24 cellular contexts compared by ENCODE assay signal in genomic region chr11:95455228-95455627, GRCh38.
DNase-seq lines count a peak whose midpoint lies in the region; ATAC-seq and TF ChIP-seq lines count a peak whose summit lies in the region.
"Had no signal": no experiment of that assay in that cellular context is flagged by ENCODE, and none has a peak within 500 bp of the region (broad histone marks: within the 10 kb centered on the region; RNA-seq: fewer than 3 reads in every experiment).

No MANE protein-coding gene starts in this region.

- H3K27ac ChIP-seq in testis = no peak overlapping the region
- H3K27ac ChIP-seq: BLaER1, esophagus muscularis mucosa, upper lobe of right lung had no signal

- no peak for TF ChIP-seq POLR2A in testis (IDR thresholded peaks at IDR 0.05)

- H3K4me3 ChIP-seq in GM12865 (ENCODE audit: low read depth, low read length) (no peak overlapping the region), testis (no peak overlapping the region)
- H3K4me3 ChIP-seq: BLaER1, esophagus muscularis mucosa, skin epidermis, upper lobe of right lung had no signal

- no peaks in the 10 kb centered on the region for H3K36me3 ChIP-seq in testis (ENCODE audit: low read depth, missing control alignments)
- H3K36me3 ChIP-seq: BLaER1, esophagus muscularis mucosa, upper lobe of right lung had no signal

- H3K27me3 ChIP-seq in testis = no peaks in the 10 kb centered on the region
- H3K27me3 ChIP-seq: BLaER1, esophagus muscularis mucosa, upper lobe of right lung had no signal

- intact Hi-C loops in testis (cut with DNase I; ENCODE audit: low total_unique reads) = no loop called here

- no peaks in the 10 kb centered on the region for H3K9me3 ChIP-seq in testis
- H3K9me3 ChIP-seq: BLaER1, esophagus muscularis mucosa, SK-N-SH, upper lobe of right lung had no signal

- H3K4me1 ChIP-seq in testis = peaks cover 5% of the 10 kb centered on the region
- H3K4me1 ChIP-seq: BLaER1 had no signal

- DNase-seq in GM12865 (ENCODE audit: low read depth) (peak; percentile 8), HCEC 1CT (no peak), NCI-H526 (lab: John Stamatoyannopoulos, UW) (no peak), testis (no peak)
- DNase-seq: activated B cell treated with CpG ODN at 0.5 μM for 24 hours; activated CD8-positive, alpha-beta T cell treated with anti-CD3 and anti-CD28 coated beads, Interleukin-2, amount 10 ng/mL, durations not matched to agents 7 days and 5 days; activated naive CD4-positive, alpha-beta T cell treated with anti-CD3 and anti-CD28 coated beads, Interleukin-2, amount 10 ng/mL, durations not matched to agents 7 days and 5 days; activated T-cell treated with anti-CD3 and anti-CD28 coated beads, Interleukin-2, amount 50 U/mL, for 24 hours; effector memory CD4-positive, alpha-beta T cell; HFFc6; left colon; NCI-H1092; NCI-H2029 treated with DMSO at 0.1 percent for 48 hours; RPMI8226; SK-N-SH; stimulated activated CD4-positive, alpha-beta T cell treated with anti-CD3 and anti-CD28 coated beads, Interleukin-4, amount 100 ng/mL, for 1 hour; upper lobe of right lung had no signal

- TF ChIP-seq CTCF in GM12865 (IDR thresholded peaks at IDR 0.05; ENCODE audit: insufficient read depth, low read depth, low read length, missing control alignments) = no peak
- no peak for TF ChIP-seq CTCF in testis (IDR thresholded peaks at IDR 0.05)

- peak; percentile 79 for ATAC-seq in GM19452 (IDR thresholded peaks at IDR 0.05; ENCODE audit: unreplicated experiment)
- ATAC-seq in HG02610 (IDR thresholded peaks at IDR 0.05; ENCODE audit: unreplicated experiment) = peak; percentile 56
- ATAC-seq in HG03095 (IDR thresholded peaks at IDR 0.05; ENCODE audit: unreplicated experiment) = peak; percentile 63
- ATAC-seq in GM19397 (IDR thresholded peaks at IDR 0.05; ENCODE audit: unreplicated experiment) = no peak
- ATAC-seq: activated CD8-positive, alpha-beta T cell treated with anti-CD3 and anti-CD28 coated beads, Interleukin-2, amount 10 ng/mL, durations not matched to agents 7 days and 5 days; left colon; upper lobe of right lung had no signal

- WGBS in testis, 2 donors = 95 to 96% methylated on average over 1 of the region's 1 CpG
